In the genomic region with DNA sequence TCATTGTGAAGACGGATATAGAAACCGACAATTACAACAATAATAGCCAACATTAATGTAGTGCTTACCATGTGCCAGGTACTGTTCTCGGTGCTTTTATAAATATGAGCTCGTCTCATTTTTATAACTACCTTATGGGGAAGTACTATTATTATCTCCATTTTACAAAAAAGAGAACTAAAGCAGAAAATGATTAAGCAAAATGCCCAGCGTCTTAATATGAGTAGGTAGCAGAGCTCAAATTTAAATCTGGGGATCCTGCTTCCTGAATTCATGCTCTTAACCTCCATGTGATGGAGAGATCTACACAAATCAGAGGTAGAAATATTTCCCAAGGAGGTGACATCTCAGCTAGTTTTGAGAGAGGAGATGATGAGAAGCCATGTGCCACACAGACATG, we compare ENCODE assay signal across 21 cellular contexts.
"Had no signal": no experiment of that assay in that cellular context is flagged by ENCODE, and none has a peak within 500 bp of the region (broad histone marks: within the 10 kb centered on the region; RNA-seq: fewer than 3 reads in every experiment).

No MANE protein-coding gene starts in this region.

- H3K27me3 Mint-ChIP-seq: progenitor cell of endocrine pancreas; stimulated activated naive CD8-positive, alpha-beta T cell treated with anti-CD3 and anti-CD28 coated beads, Interleukin-15, Interleukin-2, amounts not matched to agents 100 ng/mL and 50 ng/mL, for 24 hours had no signal

- H3K27me3 ChIP-seq: esophagus squamous epithelium, right lobe of liver, tibial nerve, upper lobe of left lung had no signal

- H3K4me1 Mint-ChIP-seq: nephron progenitor cell had no signal

- DNase-seq: effector memory CD8-positive, alpha-beta T cell; erythroblast; esophagus squamous epithelium; foreskin melanocyte; hypothalamus; left ventricle myocardium superior; lower lobe of right lung; naive thymus-derived CD8-positive, alpha-beta T cell; nephron progenitor cell; right lobe of liver; small intestine; stimulated activated CD4-positive, alpha-beta T cell treated with anti-CD3 and anti-CD28 coated beads, Interleukin-15, amount 100 ng/mL, for 24 hours; stimulated activated CD4-positive, alpha-beta T cell treated with anti-CD3 and anti-CD28 coated beads, Interleukin-2, amount 100 ng/mL, for 48 hours; stimulated activated naive B cell treated with anti-CD40 and anti-IgM and Interleukin-4, amounts not matched to agents 10 μg/mL and 1 μg/mL and 100 μg/mL, for 72 hours; upper lobe of left lung had no signal

- H3K36me3 ChIP-seq: esophagus squamous epithelium, lower lobe of right lung, right lobe of liver, thoracic aorta, tibial nerve, upper lobe of left lung had no signal

- H3K27ac Mint-ChIP-seq: effector memory CD8-positive, alpha-beta T cell; naive thymus-derived CD8-positive, alpha-beta T cell; nephron progenitor cell; progenitor cell of endocrine pancreas; stimulated activated naive B cell treated with anti-CD40 and anti-IgM and Interleukin-4, amounts not matched to agents 10 μg/mL and 1 μg/mL and 100 μg/mL, for 72 hours; stimulated activated naive CD8-positive, alpha-beta T cell treated with anti-CD3 and anti-CD28 coated beads, Interleukin-15, Interleukin-2, amounts not matched to agents 100 ng/mL and 50 ng/mL, for 24 hours had no signal

- H3K27ac ChIP-seq: coronary artery, esophagus squamous epithelium, lower lobe of right lung, parathyroid adenoma, right lobe of liver, thoracic aorta, tibial nerve, upper lobe of left lung had no signal

- H3K9me3 Mint-ChIP-seq: nephron progenitor cell had no signal

- H3K4me3 ChIP-seq: coronary artery, esophagus squamous epithelium, lower lobe of right lung, right lobe of liver, thoracic aorta, tibial nerve, upper lobe of left lung had no signal

- H3K4me1 ChIP-seq: esophagus squamous epithelium, lower lobe of right lung, parathyroid adenoma, right lobe of liver, tibial nerve, upper lobe of left lung had no signal

- H3K9me3 ChIP-seq: esophagus squamous epithelium, lower lobe of right lung, right lobe of liver, thoracic aorta, tibial nerve, upper lobe of left lung had no signal

- H3K36me3 Mint-ChIP-seq: naive thymus-derived CD8-positive, alpha-beta T cell; stimulated activated naive B cell treated with anti-CD40 and anti-IgM and Interleukin-4, amounts not matched to agents 10 μg/mL and 1 μg/mL and 100 μg/mL, for 72 hours had no signal

- H3K4me3 Mint-ChIP-seq: effector memory CD8-positive, alpha-beta T cell; naive thymus-derived CD8-positive, alpha-beta T cell; nephron progenitor cell; stimulated activated naive B cell treated with anti-CD40 and anti-IgM and Interleukin-4, amounts not matched to agents 10 μg/mL and 1 μg/mL and 100 μg/mL, for 72 hours; stimulated activated naive CD8-positive, alpha-beta T cell treated with anti-CD3 and anti-CD28 coated beads, Interleukin-15, Interleukin-2, amounts not matched to agents 100 ng/mL and 50 ng/mL, for 24 hours had no signal

- H3K79me2 ChIP-seq: parathyroid adenoma had no signal
